Comparison of ENCODE assay signal across 12 cellular contexts in the genomic region with DNA sequence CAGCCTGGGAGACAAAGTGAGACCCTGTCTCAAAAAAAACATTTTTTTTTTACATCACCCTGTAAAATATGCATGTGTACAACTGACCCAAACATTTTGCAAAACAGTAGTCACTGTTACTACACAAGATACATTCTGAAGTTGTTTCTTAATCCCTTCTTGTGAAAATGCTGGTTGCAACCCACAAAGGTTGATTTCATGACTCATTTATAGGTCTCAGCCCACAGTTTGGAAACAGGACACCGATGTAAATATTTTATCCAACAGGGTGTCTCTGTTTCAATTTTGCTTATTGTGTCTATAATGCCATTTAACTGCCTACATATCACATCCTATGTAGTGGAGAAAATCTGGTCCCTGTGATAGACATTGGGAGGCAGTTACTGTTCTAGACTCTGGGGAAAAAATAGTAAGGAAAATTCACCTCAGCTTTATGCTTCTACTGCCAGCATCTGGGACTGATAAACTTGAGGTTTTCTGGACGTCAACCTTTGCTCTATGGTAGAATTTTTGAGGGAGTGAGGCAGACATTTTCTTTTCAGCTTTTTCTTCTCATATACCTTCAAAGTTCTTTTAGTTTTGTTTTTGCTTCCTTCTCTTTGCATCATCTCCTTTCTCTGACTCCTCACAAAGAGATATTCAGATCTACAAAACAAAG. TPM values are rescaled to one million over a fixed set of nuclear protein-coding genes. Genes with fewer than 3 reads are reported as not detected.
A peak's percentile ranks its signal among the peaks of the same experiment; 100 is the strongest.
DNase-seq lines count a peak whose midpoint lies in the region; ATAC-seq and TF ChIP-seq lines count a peak whose summit lies in the region.
"Had no signal": no experiment of that assay in that cellular context is flagged by ENCODE, and none has a peak within 500 bp of the region (broad histone marks: within the 10 kb centered on the region; RNA-seq: fewer than 3 reads in every experiment).

No MANE protein-coding gene starts in this region.

- peak; percentile 3; the same call in 1 of the 2 replicates for ATAC-seq in IMR-90 (ENCODE audit: low read depth)
- ATAC-seq in activated naive CD8-positive, alpha-beta T cell treated with anti-CD3 and anti-CD28 coated beads, Interleukin-2, amount 50 U/mL, for 24 hours, result peak; percentile 45
- no peak for ATAC-seq in naive thymus-derived CD4-positive, alpha-beta T cell
- no peak for ATAC-seq in HG02852 (IDR thresholded peaks at IDR 0.05; ENCODE audit: unreplicated experiment)

- H4K20me1 ChIP-seq in IMR-90 (ENCODE audit: insufficient read depth, low read length), result 0 out of 2 replicates have a peak, but pooled peaks cover 5% of the 10 kb centered on the region

- intact Hi-C loops in IMR-90 (cut with micrococcal nuclease), result no loop called here
- intact Hi-C loops in naive thymus-derived CD4-positive, alpha-beta T cell (cut with micrococcal nuclease), result loop anchor here (2.0 to 10.0 kb wide), 7 partner anchors 40 to 1938 kb away; a partner anchor contains a TSS

- H3K27me3 ChIP-seq in IMR-90 (ENCODE audit: control insufficient read depth, insufficient read depth, low read length), result peaks cover 17% of the 10 kb centered on the region
- H3K27me3 ChIP-seq in naive thymus-derived CD4-positive, alpha-beta T cell (ENCODE audit: control insufficient read depth in 2 of 2, insufficient read depth in 2 of 2, low read length in 2 of 2), result no peaks in the 10 kb centered on the region

- no peak overlapping the region for H4K5ac ChIP-seq in IMR-90 (ENCODE audit: low read depth, low read length)

- no peak overlapping the region for H3K56ac ChIP-seq in IMR-90 (ENCODE audit: extremely low read depth, insufficient read depth, low read length)

- no peak overlapping the region for H2BK5ac ChIP-seq in IMR-90 (ENCODE audit: low read depth, low read length, poor library complexity, severe bottlenecking)

- H2AFZ ChIP-seq in IMR-90 (replicated peaks; ENCODE audit: low read length, poor library complexity), result no peak overlapping the region

- no peak overlapping the region for H3K23ac ChIP-seq in IMR-90 (ENCODE audit: low read depth, low read length)

- peak; percentile 16 for DNase-seq in Daoy (ENCODE audit: low read depth)
- peak; percentile 76 for DNase-seq in IMR-90
- DNase-seq in activated naive CD8-positive, alpha-beta T cell treated with anti-CD3 and anti-CD28 coated beads, Interleukin-2, amount 50 U/mL, for 24 hours, result no peak
- DNase-seq in naive thymus-derived CD4-positive, alpha-beta T cell, result no peak
- DNase-seq in activated gamma-delta T cell treated with Interleukin-2 at 50 U/mL for 16 hours, result no peak
- DNase-seq in HuH-7 (ENCODE audit: low spot score), result no peak
- DNase-seq: activated CD4-positive, alpha-beta T cell treated with anti-CD3 and anti-CD28 coated beads for 48 hours; hippocampal formation; NCI-H187 had no signal

- POLR2A ChIA-PET in IMR-90 (lab: Charles Lee; ENCODE audit: unreplicated experiment), result no interaction called here
- POLR2A ChIA-PET in naive thymus-derived CD4-positive, alpha-beta T cell (lab: Charles Lee), result interaction anchor here (1.0 to 2.5 kb wide), 3 partner anchors 9 to 59 kb away, joined by 3 to 13 read pairs (median 3); no protein-coding TSS in a partner anchor

- peaks cover 0 to 5% of the 10 kb centered on the region in 2 experiments; a peak in 2 of 4 replicates for H3K79me1 ChIP-seq in IMR-90 (ENCODE audit: low read depth in 1 of 2, low read length in 2 of 2)

- peak overlapping the region; percentile 55 for H3K27ac Mint-ChIP-seq in activated naive CD8-positive, alpha-beta T cell treated with anti-CD3 and anti-CD28 coated beads, Interleukin-2, amount 50 U/mL, for 24 hours
- H3K27ac Mint-ChIP-seq in naive thymus-derived CD4-positive, alpha-beta T cell, result peak overlapping the region; percentile 88 to 99 (median 96)

- no peak overlapping the region for H2BK20ac ChIP-seq in IMR-90 (ENCODE audit: low read depth, low read length)

- TF ChIP-seq POLR2A in IMR-90 (IDR thresholded peaks at IDR 0.05; ENCODE audit: low read depth, low read length), result no peak

- H3K18ac ChIP-seq in IMR-90 (ENCODE audit: low read depth, low read length), result no peak overlapping the region

- peaks cover 3% of the 10 kb centered on the region; the same call in 1 of the 2 replicates for H3K9me1 ChIP-seq in IMR-90 (ENCODE audit: insufficient read depth, low read length)

- H3K4me1 ChIP-seq in IMR-90 (ENCODE audit: control insufficient read depth, insufficient read depth, low read length), result peaks cover 3% of the 10 kb centered on the region
- peaks cover 8 to 20% of the 10 kb centered on the region in 2 donors for H3K4me1 ChIP-seq in naive thymus-derived CD4-positive, alpha-beta T cell (ENCODE audit: control insufficient read depth in 2 of 2, insufficient read depth in 2 of 2, low read length in 2 of 2)

- no peaks in the 10 kb centered on the region for H3K27me3 Mint-ChIP-seq in activated naive CD8-positive, alpha-beta T cell treated with anti-CD3 and anti-CD28 coated beads, Interleukin-2, amount 50 U/mL, for 24 hours
- peaks cover 0 to 3% (median 0%) of the 10 kb centered on the region in 5 donors for H3K27me3 Mint-ChIP-seq in naive thymus-derived CD4-positive, alpha-beta T cell

- H3K4ac ChIP-seq in IMR-90 (ENCODE audit: low read depth, low read length), result no peak overlapping the region

- no peaks in the 10 kb centered on the region for H3K36me3 Mint-ChIP-seq in activated naive CD8-positive, alpha-beta T cell treated with anti-CD3 and anti-CD28 coated beads, Interleukin-2, amount 50 U/mL, for 24 hours (ENCODE audit: low read depth)
- peaks cover under 1 to 22% (median 2%) of the 10 kb centered on the region in 5 donors for H3K36me3 Mint-ChIP-seq in naive thymus-derived CD4-positive, alpha-beta T cell

- no peak overlapping the region for H2AK9ac ChIP-seq in IMR-90 (replicated peaks; ENCODE audit: low read depth, low read length, poor library complexity)

- BruUV-seq in IMR-90 (replicated peaks; lab: Mats Ljungman, UMichigan), result no TSS peak

- in situ Hi-C loops in IMR-90 (cut with MboI; ENCODE audit: low sequenced_read_pairs), result no loop called here

- no peak overlapping the region for H4K91ac ChIP-seq in IMR-90 (ENCODE audit: insufficient read depth, low read depth, low read length)

- H3K27ac ChIP-seq in IMR-90 (ENCODE audit: insufficient read depth, low read length), result no peak overlapping the region
- H3K27ac ChIP-seq in naive thymus-derived CD4-positive, alpha-beta T cell (ENCODE audit: low read depth, low read length), result no peak overlapping the region

- H3K4me1 Mint-ChIP-seq in activated naive CD8-positive, alpha-beta T cell treated with anti-CD3 and anti-CD28 coated beads, Interleukin-2, amount 50 U/mL, for 24 hours, result peaks cover 46% of the 10 kb centered on the region
- peaks cover 21 to 51% (median 39%) of the 10 kb centered on the region in 7 donors for H3K4me1 Mint-ChIP-seq in naive thymus-derived CD4-positive, alpha-beta T cell

- H3K9me3 Mint-ChIP-seq in activated naive CD8-positive, alpha-beta T cell treated with anti-CD3 and anti-CD28 coated beads, Interleukin-2, amount 50 U/mL, for 24 hours, result no peaks in the 10 kb centered on the region
- peaks cover 0 to under 1% (median 0%) of the 10 kb centered on the region in 11 donors for H3K9me3 Mint-ChIP-seq in naive thymus-derived CD4-positive, alpha-beta T cell

- H2BK120ac ChIP-seq in IMR-90 (ENCODE audit: low read depth, low read length), result no peak overlapping the region

- H3K4me2 ChIP-seq in IMR-90 (ENCODE audit: low read depth, low read length), result peak overlapping the region; percentile 21; the same call in 1 of the 2 replicates

- no peak overlapping the region for H3K14ac ChIP-seq in IMR-90 (replicated peaks; ENCODE audit: low read depth, low read length)

- no peak for TF ChIP-seq CTCF in IMR-90 (conservative IDR thresholded peaks at IDR 0.05; ENCODE audit: low read depth, low read length)

- H2AK5ac ChIP-seq in IMR-90 (ENCODE audit: low read depth, low read length), result no peak overlapping the region

- CTCF ChIA-PET in IMR-90 (lab: Yijun Ruan, JAX), result no interaction called here
- CTCF ChIA-PET in naive thymus-derived CD4-positive, alpha-beta T cell (lab: Charles Lee), result no interaction called here

- H3K4me3 ChIP-seq in IMR-90 (ENCODE audit: insufficient read depth, low read depth, low read length), result no peak overlapping the region
- no peak overlapping the region for H3K4me3 ChIP-seq in naive thymus-derived CD4-positive, alpha-beta T cell (ENCODE audit: low read length)

- peak overlapping the region; percentile 10 for H3K4me3 Mint-ChIP-seq in activated naive CD8-positive, alpha-beta T cell treated with anti-CD3 and anti-CD28 coated beads, Interleukin-2, amount 50 U/mL, for 24 hours
- peak overlapping the region; percentile 70 to 99 (median 97) for H3K4me3 Mint-ChIP-seq in naive thymus-derived CD4-positive, alpha-beta T cell

- no CpG with 5 or more reads among the region's 2 CpGs for WGBS in IMR-90 (ENCODE audit: extremely low coverage in 2 of 2, insufficient read length in 1 of 2), 2 experiments

- no peaks in the 10 kb centered on the region for H3K36me3 ChIP-seq in IMR-90 (ENCODE audit: control insufficient read depth, insufficient read depth, low read length)
- H3K36me3 ChIP-seq in naive thymus-derived CD4-positive, alpha-beta T cell (ENCODE audit: control insufficient read depth in 2 of 3, insufficient read depth in 3 of 3, low read length in 3 of 3), result peaks cover 0 to 10% (median 0%) of the 10 kb centered on the region in 3 experiments

- dilution Hi-C loops in IMR-90 (cut with HindIII; ENCODE audit: low sequenced_read_pairs, unreplicated experiment), result no loop called here

- H4K8ac ChIP-seq in IMR-90 (ENCODE audit: low read depth in 2 of 2, low read length in 2 of 2), result no peak overlapping the region

- TF ChIP-seq RAD21 in IMR-90 (IDR thresholded peaks at IDR 0.05; ENCODE audit: low read length), result no peak

- H3K9ac ChIP-seq in IMR-90 (ENCODE audit: low read depth, low read length), result no peak overlapping the region

- H3K9me3 ChIP-seq in IMR-90 (ENCODE audit: control insufficient read depth, insufficient read depth, low read length), result no peaks in the 10 kb centered on the region
- no peaks in the 10 kb centered on the region for H3K9me3 ChIP-seq in naive thymus-derived CD4-positive, alpha-beta T cell (ENCODE audit: control insufficient read depth in 2 of 3, low read length in 3 of 3)

- no peak overlapping the region for H2BK15ac ChIP-seq in IMR-90 (ENCODE audit: low read depth, low read length)

RNA-seq across cellular contexts. Expression of a gene that starts 1.6 kb away (rescaled TPM):
- not detected in 2 replicates for total RNA-seq in Daoy (2014; rRNA removed; shearing (Covaris generic))
- total RNA-seq in IMR-90 (2012; rRNA removed), result not detected in 2 replicates
- not detected in 2 replicates for polyA plus RNA-seq in IMR-90 (2012; rRNA removed)
- not detected in 2 replicates for polyA plus RNA-seq in IMR-90 (2012; cell fraction: cytosol; rRNA removed)
- not detected in 2 replicates for polyA plus RNA-seq in IMR-90 (2012; cell fraction: nucleus; rRNA removed; ENCODE audit: low replicate concordance)
- 10 to 100 TPM in 1 of 5 experiments, 1 to 10 TPM in 4; 1.8 to 13.3 (median 3.3) TPM for total RNA-seq in naive thymus-derived CD4-positive, alpha-beta T cell
- polyA plus RNA-seq in naive thymus-derived CD4-positive, alpha-beta T cell, result 1 to 10 TPM; 3.0 to 3.3 TPM
- total RNA-seq: chondrocyte, OCI-LY7 had no signal

RNA-seq across cellular contexts. Expression of a gene that starts 4.0 kb away (rescaled TPM):
- 21.3 and 34.9 TPM in 2 replicates for total RNA-seq in Daoy (2014; rRNA removed; shearing (Covaris generic))
- 43.2 and 97.2 TPM in 2 replicates for total RNA-seq in IMR-90 (2012; rRNA removed)
- 36.3 and 45.3 TPM in 2 replicates for polyA plus RNA-seq in IMR-90 (2012; rRNA removed)
- polyA plus RNA-seq in IMR-90 (2012; cell fraction: cytosol; rRNA removed), result 11.6 and 26.3 TPM in 2 replicates
- 56.2 and 199 TPM in 2 replicates for polyA plus RNA-seq in IMR-90 (2012; cell fraction: nucleus; rRNA removed; ENCODE audit: low replicate concordance)
- 10 to 100 TPM; 26.8 to 72.7 (median 39.4) TPM for total RNA-seq in naive thymus-derived CD4-positive, alpha-beta T cell
- 10 to 100 TPM; 18.5 to 20.7 TPM for polyA plus RNA-seq in naive thymus-derived CD4-positive, alpha-beta T cell

Comparison
In these comparisons a context has a peak if more than half of its experiments do, and no peak if none do; other contexts are left out.
1. DNase-seq: peak in Daoy (single experiment) and IMR-90 (single experiment); none in activated naive CD8-positive, alpha-beta T cell treated with anti-CD3 and anti-CD28 coated beads, Interleukin-2, amount 50 U/mL, for 24 hours (single experiment), naive thymus-derived CD4-positive, alpha-beta T cell (0 of 9), activated gamma-delta T cell treated with Interleukin-2 at 50 U/mL for 16 hours (single experiment) and HuH-7 (single experiment).
2. ATAC-seq: peak in IMR-90 (single experiment) and activated naive CD8-positive, alpha-beta T cell treated with anti-CD3 and anti-CD28 coated beads, Interleukin-2, amount 50 U/mL, for 24 hours (single experiment); none in naive thymus-derived CD4-positive, alpha-beta T cell (single experiment) and HG02852 (single experiment).